10 cellular contexts compared by ENCODE assay signal in the genomic region with DNA sequence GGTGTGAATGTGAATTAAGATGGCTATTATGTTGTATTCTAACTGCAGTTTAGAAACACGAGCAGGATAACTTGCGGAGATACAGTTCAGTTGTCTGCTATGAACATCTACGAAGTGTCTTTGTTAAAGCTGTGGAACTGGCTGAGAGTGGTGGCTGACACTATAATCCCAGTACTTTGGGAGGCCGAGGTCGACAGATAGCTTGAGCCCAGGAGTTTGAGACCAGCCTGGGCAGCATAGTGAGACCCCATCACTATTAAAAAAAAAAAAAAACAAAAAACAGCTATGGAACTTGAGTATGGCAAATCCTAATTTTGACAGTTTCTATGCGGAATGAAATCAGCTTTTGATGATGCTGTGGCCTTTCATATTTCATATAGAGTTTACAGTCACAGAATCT. TPM values are rescaled to one million over a fixed set of nuclear protein-coding genes. Genes with fewer than 3 reads are reported as not detected.
DNase-seq lines count a peak whose midpoint lies in the region; ATAC-seq and TF ChIP-seq lines count a peak whose summit lies in the region.
"Had no signal": no experiment of that assay in that cellular context is flagged by ENCODE, and none has a peak within 500 bp of the region (broad histone marks: within the 10 kb centered on the region; RNA-seq: fewer than 3 reads in every experiment).

No MANE protein-coding gene starts in this region.

- peaks cover 32% of the 10 kb centered on the region for H3K36me3 Mint-ChIP-seq in HFFc6 (ENCODE audit: low read depth)

- H3K4me3 ChIP-seq in ACC112 (ENCODE audit: low read depth, low read length), result peak overlapping the region; percentile 93
- peak overlapping the region; percentile 85 for H3K4me3 ChIP-seq in astrocyte of the spinal cord (ENCODE audit: low read depth, low read length)
- peak overlapping the region in 1 of 2 experiments; percentile 100 for H3K4me3 ChIP-seq in mesenchymal stem cell (ENCODE audit: insufficient read depth in 1 of 2, low read depth in 1 of 2, low read length in 2 of 2)

- H3K27me3 ChIP-seq in ACC112 (ENCODE audit: insufficient read depth, low read length) (no peaks in the 10 kb centered on the region), mesenchymal stem cell (ENCODE audit: control insufficient read depth in 1 of 2, insufficient read depth in 1 of 2, low read length in 2 of 2) (no peaks in the 10 kb centered on the region)
- H3K27me3 ChIP-seq: transverse colon had no signal

- no peak overlapping the region for H3K4ac ChIP-seq in mesenchymal stem cell (ENCODE audit: low read depth in 1 of 2, low read length in 2 of 2)

- H4K8ac ChIP-seq in mesenchymal stem cell (ENCODE audit: low read length), result no peak overlapping the region

- H3K18ac ChIP-seq in mesenchymal stem cell (ENCODE audit: low read depth in 1 of 2, low read length in 2 of 2), result no peak overlapping the region

- peaks cover 24% of the 10 kb centered on the region for H3K36me3 ChIP-seq in ACC112 (ENCODE audit: insufficient read depth, low read length)
- peaks cover 10 to 51% of the 10 kb centered on the region in 2 experiments for H3K36me3 ChIP-seq in mesenchymal stem cell (ENCODE audit: control insufficient read depth in 1 of 2, insufficient read depth in 2 of 2, low read depth in 1 of 2, low read length in 2 of 2)

- H3K27ac ChIP-seq in ACC112 (ENCODE audit: low read depth, low read length) (peak overlapping the region; percentile 11; the same call in 1 of the 2 replicates), mesenchymal stem cell (ENCODE audit: low read length, poor library complexity, severe bottlenecking) (no peak overlapping the region)

- peak overlapping the region; percentile 88 for H3K27ac Mint-ChIP-seq in HFFc6

- H3K79me1 ChIP-seq in mesenchymal stem cell (replicated peaks; ENCODE audit: low read length, poor library complexity, severe bottlenecking), result peaks cover 34% of the 10 kb centered on the region

- no peaks in the 10 kb centered on the region for H3K27me3 Mint-ChIP-seq in HFFc6 (ENCODE audit: insufficient read depth)

- 95% methylated on average over 5 of the region's 6 CpGs for WGBS in mesenchymal stem cell

- in situ Hi-C loops in astrocyte of the spinal cord (cut with HindIII; ENCODE audit: low sequenced_read_pairs), result no loop called here
- in situ Hi-C loops in KBM-7 (cut with MboI; ENCODE audit: low pct_unique_long_range_greater_than_20kb, low sequenced_read_pairs), result no loop called here

- no peaks in the 10 kb centered on the region for H3K9me3 ChIP-seq in mesenchymal stem cell (ENCODE audit: control insufficient read depth, low read length)
- H3K9me3 ChIP-seq: transverse colon had no signal

- H2BK5ac ChIP-seq in mesenchymal stem cell (ENCODE audit: low read depth, low read length, poor library complexity, severe bottlenecking), result no peak overlapping the region

- no peak overlapping the region for H2AK5ac ChIP-seq in mesenchymal stem cell (ENCODE audit: low read length, severe bottlenecking)

- no peak for ATAC-seq in GM21529 (IDR thresholded peaks at IDR 0.05; ENCODE audit: unreplicated experiment)

- H3K4me2 ChIP-seq in mesenchymal stem cell (ENCODE audit: low read length, poor library complexity, severe bottlenecking), result no peak overlapping the region

- H2BK12ac ChIP-seq in mesenchymal stem cell (ENCODE audit: low read length in 2 of 2), result no peak overlapping the region

- peaks cover 6% of the 10 kb centered on the region for H3K9me3 Mint-ChIP-seq in HFFc6

- no peak overlapping the region for H2BK120ac ChIP-seq in mesenchymal stem cell (ENCODE audit: low read depth, low read length)

- no peak overlapping the region for H2BK15ac ChIP-seq in mesenchymal stem cell (ENCODE audit: low read depth, poor library complexity, severe bottlenecking)

- TF ChIP-seq CTCF in HFFc6 (IDR thresholded peaks at IDR 0.05) (no peak), astrocyte of the spinal cord (IDR thresholded peaks at IDR 0.05; ENCODE audit: low read depth, low read length) (no peak)

- peaks cover 33% of the 10 kb centered on the region for H3K4me1 Mint-ChIP-seq in HFFc6 (ENCODE audit: low read depth)

- peak overlapping the region; percentile 98 for H3K4me3 Mint-ChIP-seq in HFFc6

- H3K4me1 ChIP-seq in ACC112 (ENCODE audit: control insufficient read depth, insufficient read depth, low read length, unreplicated experiment), result peaks cover 12% of the 10 kb centered on the region
- H3K4me1 ChIP-seq in mesenchymal stem cell (ENCODE audit: control insufficient read depth, insufficient read depth, low read depth, low read length), result peaks cover 7% of the 10 kb centered on the region

- no peak for DNase-seq in HFFc6
- DNase-seq in astrocyte of the spinal cord (ENCODE audit: low read depth, low spot score), result no peak
- no peak for DNase-seq in mesenchymal stem cell
- DNase-seq in stimulated activated CD4-positive, alpha-beta T cell treated with anti-CD3 and anti-CD28 coated beads, Interleukin-15, amount 100 ng/mL, for 24 hours, result no peak
- no peak for DNase-seq in SW480 (ENCODE audit: low spot score)
- DNase-seq in KBM-7, result no peak
- DNase-seq: posterior cingulate gyrus, transverse colon had no signal

- no peak overlapping the region for H3K23ac ChIP-seq in mesenchymal stem cell (ENCODE audit: low read length in 2 of 2)

- H3K9ac ChIP-seq in mesenchymal stem cell (ENCODE audit: low read length), result peak overlapping the region; percentile 99

- no peak overlapping the region for H4K91ac ChIP-seq in mesenchymal stem cell (ENCODE audit: low read length)

- H3K79me2 ChIP-seq in ACC112 (ENCODE audit: control insufficient read depth, insufficient read depth, low read length, unreplicated experiment), result peaks cover 59% of the 10 kb centered on the region

- H3K14ac ChIP-seq in mesenchymal stem cell (ENCODE audit: low read length in 2 of 2), result no peak overlapping the region

- H2AFZ ChIP-seq in ACC112 (ENCODE audit: low read length, unreplicated experiment) (no peak overlapping the region), mesenchymal stem cell (ENCODE audit: low read depth, low read length) (no peak overlapping the region)

RNA-seq across cellular contexts. Expression of a gene that starts 1.7 kb away (rescaled TPM):
- 10 to 100 TPM; 13.9 to 17.2 (median 15.8) TPM for total RNA-seq in HFFc6 (2021; fragmentation: NEBNext Ultra II Directional; extraction: Animal tissue kit (Norgen Biotek cat#: 25700))
- polyA plus RNA-seq in mesenchymal stem cell (2013, experiment 1 of 2), result 11.7 TPM
- polyA plus RNA-seq in mesenchymal stem cell (2013, experiment 2 of 2), result 11.0 TPM

RNA-seq across cellular contexts. Expression of a gene that starts 1.7 kb away (rescaled TPM):
- 10 to 100 TPM; 17.9 to 21.3 (median 19.8) TPM for total RNA-seq in HFFc6 (2021; fragmentation: NEBNext Ultra II Directional; extraction: Animal tissue kit (Norgen Biotek cat#: 25700))
- polyA plus RNA-seq in mesenchymal stem cell (2013, experiment 1 of 2), result 19.3 TPM
- 18.8 TPM for polyA plus RNA-seq in mesenchymal stem cell (2013, experiment 2 of 2)
